33 cellular contexts compared by ENCODE assay signal in genomic region chr5:18720002-18720401, GRCh38.
DNase-seq lines count a peak whose midpoint lies in the region; ATAC-seq lines count a peak whose summit lies in the region.
"Had no signal": no experiment of that assay in that cellular context is flagged by ENCODE, and none has a peak within 500 bp of the region (broad histone marks: within the 10 kb centered on the region; RNA-seq: fewer than 3 reads in every experiment).

No MANE protein-coding gene starts in this region.

- DNase-seq in NCI-H526 treated with DMSO at 0.1 percent for 48 hours (lab: John Stamatoyannopoulos, UW) (peak; percentile 82), medulla oblongata (ENCODE audit: extremely low spot score) (no peak), left ventricle myocardium superior (no peak), NCI-H2029 treated with DMSO at 0.1 percent for 48 hours (lab: John Stamatoyannopoulos, UW) (no peak)
- DNase-seq: ACHN; activated B cell treated with CpG ODN at 0.5 μM for 24 hours; activated naive CD4-positive, alpha-beta T cell treated with anti-CD3 and anti-CD28 coated beads, Interleukin-2, amount 50 U/mL, for 16 hours; anterior cingulate cortex; Caco-2; colonic mucosa; DND-41; endodermal cell; hypothalamus; IMR-90; left ventricle myocardium inferior; NCI-H1105; NCI-H2081; NCI-H345; nephron progenitor cell; NK-92 treated with Interleukin-12 subunit alpha and Interleukin-12 subunit beta, amount 100 ng/mL, for 24 hours; pancreas; right cardiac atrium; SIG-M5; stimulated activated CD4-positive, alpha-beta T cell treated with anti-CD3 and anti-CD28 coated beads, Interleukin-12 subunit alpha, Interleukin-12 subunit beta, amount 100 ng/mL, for 4 hours; stimulated activated CD4-positive, alpha-beta T cell treated with anti-CD3 and anti-CD28 coated beads, Interleukin-4, amount 100 ng/mL, for 24 hours; stimulated activated naive CD4-positive, alpha-beta T cell; SW 1271; testis; uterus had no signal

- ATAC-seq in GM18511 (IDR thresholded peaks at IDR 0.05; ENCODE audit: unreplicated experiment) (peak; percentile 55), GM19452 (IDR thresholded peaks at IDR 0.05; ENCODE audit: unreplicated experiment) (peak; percentile 50), HG02759 (IDR thresholded peaks at IDR 0.05; ENCODE audit: unreplicated experiment) (peak; percentile 53), left ventricle myocardium superior (no peak), GM19035 (IDR thresholded peaks at IDR 0.05; ENCODE audit: unreplicated experiment) (no peak)
- ATAC-seq: pancreas, right cardiac atrium had no signal

- intact Hi-C loops in left ventricle myocardium superior (cut with micrococcal nuclease), result no loop called here

Comparison
In these comparisons a context has a peak if more than half of its experiments do, and no peak if none do; other contexts are left out.
1. ATAC-seq: peak in GM18511 (single experiment), GM19452 (single experiment) and HG02759 (single experiment); none in left ventricle myocardium superior (single experiment) and GM19035 (single experiment).